1 cellular context compared by ENCODE assay signal in the genomic region with DNA sequence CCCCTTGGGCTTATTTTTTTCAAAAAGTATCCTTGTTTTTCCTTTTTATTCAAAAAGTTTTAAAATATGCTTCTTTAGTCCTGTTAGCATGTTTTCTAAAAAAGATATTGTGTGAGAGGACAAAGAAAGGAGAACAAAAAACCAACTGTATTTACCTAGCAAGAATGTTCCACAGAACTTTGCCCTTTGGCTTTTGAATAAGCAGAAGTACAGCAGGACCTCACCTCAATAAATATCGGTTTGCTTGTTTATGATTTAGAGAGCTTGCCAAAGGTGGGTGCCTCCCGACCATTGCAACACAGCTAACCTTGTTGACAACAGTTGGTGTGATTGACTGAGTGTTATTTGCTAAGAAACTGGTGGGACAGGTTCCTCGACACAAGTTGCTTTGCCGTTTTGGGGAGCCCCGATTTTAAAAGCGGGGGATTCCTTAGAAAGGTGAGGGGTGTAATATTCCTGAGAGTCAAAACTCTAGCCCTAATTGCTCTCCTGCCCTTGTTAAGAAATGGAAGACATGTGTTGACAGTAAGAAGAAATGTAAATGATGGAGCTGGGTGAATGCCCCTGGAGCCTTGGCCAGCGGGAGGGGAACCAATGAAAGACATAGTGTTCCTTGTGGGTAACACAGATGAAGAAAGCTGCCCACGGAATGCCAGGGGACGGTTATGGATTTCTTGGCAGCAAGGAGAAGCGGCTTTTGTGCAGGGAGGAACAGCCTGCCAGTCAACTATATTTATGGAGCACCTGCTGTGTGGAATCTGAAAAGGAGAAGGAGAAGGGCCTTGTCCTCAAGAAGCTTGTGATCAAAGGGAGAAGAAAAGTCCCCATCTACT.
TF ChIP-seq lines count a peak whose summit lies in the region.

No MANE protein-coding gene starts in this region.

TF ChIP-seq in H1, 55 proteins besides CTCF, POLR2A, EP300 and RAD21:
- no peak for TF ChIP-seq EZH2 (IDR thresholded peaks at IDR 0.05; ENCODE audit: low read depth, low read length, severe bottlenecking)
- TF ChIP-seq CEBPB (IDR thresholded peaks at IDR 0.05; ENCODE audit: low read depth, low read length): peak; percentile 41; the same call in 1 of the 2 replicates
